ENCODE assay signal across 8 cellular contexts in genomic region chr15:52997123-52997522, GRCh38.
"Had no signal": no experiment of that assay in that cellular context is flagged by ENCODE, and none has a peak within 500 bp of the region (broad histone marks: within the 10 kb centered on the region; RNA-seq: fewer than 3 reads in every experiment).

No MANE protein-coding gene starts in this region.

- H3K4me3 ChIP-seq: K562 had no signal

- H3K4me3 Mint-ChIP-seq: IgD-negative memory B cell had no signal

- H3K27ac Mint-ChIP-seq: IgD-negative memory B cell had no signal

- H3K4me1 Mint-ChIP-seq: IgD-negative memory B cell had no signal

- DNase-seq: IMR-90, KBM-7, KG1 had no signal

- H3K27ac ChIP-seq: HL-60 had no signal

- ATAC-seq: HepG2, K562 had no signal

- H3K36me3 Mint-ChIP-seq: IgD-negative memory B cell had no signal

- FAIRE-seq: HepG2, HTR-8/SVneo, K562 had no signal
